ENCODE assay signal across 10 cellular contexts in the genomic region with DNA sequence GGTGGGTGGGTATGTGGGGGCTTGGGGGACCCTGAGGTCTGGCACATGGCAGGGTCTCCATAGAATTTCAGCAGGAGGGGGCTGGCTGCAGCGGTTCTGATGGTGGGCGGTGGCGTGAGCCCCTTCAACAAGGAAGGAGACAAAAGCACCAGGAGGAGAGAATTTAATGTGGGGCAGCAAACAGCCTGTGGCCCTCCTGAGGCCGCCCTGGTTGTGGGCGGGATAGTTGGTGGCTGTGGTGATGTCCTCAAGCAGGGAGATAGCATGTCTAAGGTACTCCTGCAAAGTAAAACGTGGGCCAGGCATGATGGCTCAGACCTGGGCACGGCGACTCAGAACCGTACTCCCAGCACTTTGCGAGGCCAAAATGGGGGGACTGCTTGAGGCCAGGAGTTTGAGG.
"Had no signal": no experiment of that assay in that cellular context is flagged by ENCODE, and none has a peak within 500 bp of the region (broad histone marks: within the 10 kb centered on the region; RNA-seq: fewer than 3 reads in every experiment).

No MANE protein-coding gene starts in this region.

- H3K9me3 ChIP-seq: body of pancreas, right lobe of liver, SJSA1 had no signal

- DNase-seq: activated CD4-positive, alpha-beta T cell treated with anti-CD3 and anti-CD28 coated beads, Interleukin-2, amount 50 U/mL, for 4 hours; activated effector memory CD4-positive, alpha-beta T cell treated with Interleukin-2 at 50 U/mL for 16 hours; activated T-cell treated with anti-CD3 and anti-CD28 coated beads for 4 hours; body of pancreas; cerebellar nuclear complex; hypothalamus; stimulated activated naive CD8-positive, alpha-beta T cell treated with anti-CD3 and anti-CD28 coated beads, Interleukin-15, Interleukin-2, amounts not matched to agents 100 U/mL and 50 U/mL, for 24 hours had no signal

- H3K27me3 ChIP-seq: body of pancreas, right lobe of liver, SJSA1 had no signal

- ATAC-seq: activated CD4-positive, CD25-positive, alpha-beta regulatory T cell treated with anti-CD3 and anti-CD28 coated beads, Interleukin-2, amount 50 U/mL, for 24 hours; body of pancreas; stimulated activated naive CD8-positive, alpha-beta T cell treated with anti-CD3 and anti-CD28 coated beads, Interleukin-15, Interleukin-2, amounts not matched to agents 100 U/mL and 50 U/mL, for 24 hours had no signal

- H3K27ac ChIP-seq: body of pancreas, right lobe of liver, SJSA1 had no signal

- H3K36me3 ChIP-seq: right lobe of liver had no signal

- H3K4me3 ChIP-seq: body of pancreas, right lobe of liver, SJSA1 had no signal
